In the genomic region with DNA sequence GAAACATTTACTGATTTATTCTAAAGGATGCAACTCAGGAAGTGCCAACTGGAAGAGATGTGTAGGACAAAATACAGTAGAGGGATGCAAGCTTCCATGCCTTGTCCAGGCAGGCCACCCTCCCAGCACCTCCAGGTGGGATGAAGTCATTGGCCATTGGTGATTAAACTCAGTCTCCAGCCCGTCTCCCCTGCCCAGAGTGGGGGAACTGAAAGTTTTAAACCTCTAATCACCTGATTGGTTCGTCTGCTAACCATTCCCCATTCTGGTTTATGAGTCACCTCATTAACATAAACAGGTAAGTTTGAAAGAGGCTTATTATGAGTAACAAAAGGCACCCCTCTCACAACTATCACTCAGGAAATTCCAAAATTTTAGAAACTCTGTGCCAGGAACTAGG, we compare ENCODE assay signal across 12 cellular contexts. TPM values are rescaled to one million over a fixed set of nuclear protein-coding genes. Genes with fewer than 3 reads are reported as not detected.
DNase-seq lines count a peak whose midpoint lies in the region; ATAC-seq lines count a peak whose summit lies in the region.
"Had no signal": no experiment of that assay in that cellular context is flagged by ENCODE, and none has a peak within 500 bp of the region (broad histone marks: within the 10 kb centered on the region; RNA-seq: fewer than 3 reads in every experiment).

No MANE protein-coding gene starts in this region.

- peak overlapping the region; percentile 53 for H3K27ac Mint-ChIP-seq in activated naive CD4-positive, alpha-beta T cell treated with anti-CD3 and anti-CD28 coated beads, Interleukin-2, amount 10 ng/mL, durations not matched to agents 7 days and 5 days
- H3K27ac Mint-ChIP-seq in activated CD4-positive, alpha-beta memory T cell treated with anti-CD3 and anti-CD28 coated beads, Interleukin-2, amount 10 ng/mL, durations not matched to agents 7 days and 5 days = peak overlapping the region; percentile 61
- H3K27ac Mint-ChIP-seq in stimulated activated memory B cell treated with anti-CD40 and anti-IgM and Interleukin-4, amounts not matched to agents 10 μg/mL and 1 μg/mL and 100 μg/mL, for 72 hours = peak overlapping the region; percentile 97

- no peaks in the 10 kb centered on the region for H3K9me3 Mint-ChIP-seq in activated naive CD4-positive, alpha-beta T cell treated with anti-CD3 and anti-CD28 coated beads, Interleukin-2, amount 10 ng/mL, durations not matched to agents 7 days and 5 days
- peaks cover 2% of the 10 kb centered on the region for H3K9me3 Mint-ChIP-seq in activated CD4-positive, alpha-beta memory T cell treated with anti-CD3 and anti-CD28 coated beads, Interleukin-2, amount 10 ng/mL, durations not matched to agents 7 days and 5 days
- H3K9me3 Mint-ChIP-seq in stimulated activated memory B cell treated with anti-CD40 and anti-IgM and Interleukin-4, amounts not matched to agents 10 μg/mL and 1 μg/mL and 100 μg/mL, for 72 hours = peaks cover 3% of the 10 kb centered on the region

- H3K27me3 Mint-ChIP-seq in activated naive CD4-positive, alpha-beta T cell treated with anti-CD3 and anti-CD28 coated beads, Interleukin-2, amount 10 ng/mL, durations not matched to agents 7 days and 5 days = no peaks in the 10 kb centered on the region
- no peaks in the 10 kb centered on the region for H3K27me3 Mint-ChIP-seq in activated CD4-positive, alpha-beta memory T cell treated with anti-CD3 and anti-CD28 coated beads, Interleukin-2, amount 10 ng/mL, durations not matched to agents 7 days and 5 days
- no peaks in the 10 kb centered on the region for H3K27me3 Mint-ChIP-seq in stimulated activated memory B cell treated with anti-CD40 and anti-IgM and Interleukin-4, amounts not matched to agents 10 μg/mL and 1 μg/mL and 100 μg/mL, for 72 hours

- peaks cover 76% of the 10 kb centered on the region for H3K36me3 Mint-ChIP-seq in activated naive CD4-positive, alpha-beta T cell treated with anti-CD3 and anti-CD28 coated beads, Interleukin-2, amount 10 ng/mL, durations not matched to agents 7 days and 5 days
- peaks cover 76% of the 10 kb centered on the region for H3K36me3 Mint-ChIP-seq in activated CD4-positive, alpha-beta memory T cell treated with anti-CD3 and anti-CD28 coated beads, Interleukin-2, amount 10 ng/mL, durations not matched to agents 7 days and 5 days (ENCODE audit: low read depth)
- peaks cover 69% of the 10 kb centered on the region for H3K36me3 Mint-ChIP-seq in stimulated activated memory B cell treated with anti-CD40 and anti-IgM and Interleukin-4, amounts not matched to agents 10 μg/mL and 1 μg/mL and 100 μg/mL, for 72 hours

- ATAC-seq in GM21825 (IDR thresholded peaks at IDR 0.05; ENCODE audit: unreplicated experiment) (peak; percentile 27), GM21367 (IDR thresholded peaks at IDR 0.05; ENCODE audit: unreplicated experiment) (no peak)
- peak; percentile 60 for ATAC-seq in stimulated activated memory B cell treated with anti-CD40 and anti-IgM and Interleukin-4, amounts not matched to agents 10 μg/mL and 1 μg/mL and 100 μg/mL, for 72 hours
- ATAC-seq: gastroesophageal sphincter, left colon had no signal

- peaks cover 95% of the 10 kb centered on the region for H3K4me1 Mint-ChIP-seq in activated naive CD4-positive, alpha-beta T cell treated with anti-CD3 and anti-CD28 coated beads, Interleukin-2, amount 10 ng/mL, durations not matched to agents 7 days and 5 days
- peaks cover 97% of the 10 kb centered on the region for H3K4me1 Mint-ChIP-seq in activated CD4-positive, alpha-beta memory T cell treated with anti-CD3 and anti-CD28 coated beads, Interleukin-2, amount 10 ng/mL, durations not matched to agents 7 days and 5 days
- H3K4me1 Mint-ChIP-seq in stimulated activated memory B cell treated with anti-CD40 and anti-IgM and Interleukin-4, amounts not matched to agents 10 μg/mL and 1 μg/mL and 100 μg/mL, for 72 hours = peaks cover 97% of the 10 kb centered on the region

- no peak for DNase-seq in activated naive CD4-positive, alpha-beta T cell treated with anti-CD3 and anti-CD28 coated beads, Interleukin-2, amount 10 ng/mL, durations not matched to agents 7 days and 5 days
- DNase-seq in activated naive CD4-positive, alpha-beta T cell treated with anti-CD3 and anti-CD28 coated beads, Interleukin-2, amount 50 U/mL, for 16 hours = no peak
- no peak for DNase-seq in activated CD4-positive, alpha-beta memory T cell treated with anti-CD3 and anti-CD28 coated beads, Interleukin-2, amount 10 ng/mL, durations not matched to agents 7 days and 5 days
- DNase-seq in GM03348 (ENCODE audit: low spot score) = no peak
- DNase-seq in RKO (ENCODE audit: low spot score) = no peak
- DNase-seq: IMR-90, left colon, NCI-H1930 had no signal

- H3K4me3 Mint-ChIP-seq in activated naive CD4-positive, alpha-beta T cell treated with anti-CD3 and anti-CD28 coated beads, Interleukin-2, amount 10 ng/mL, durations not matched to agents 7 days and 5 days = no peak overlapping the region
- H3K4me3 Mint-ChIP-seq in activated CD4-positive, alpha-beta memory T cell treated with anti-CD3 and anti-CD28 coated beads, Interleukin-2, amount 10 ng/mL, durations not matched to agents 7 days and 5 days = no peak overlapping the region
- H3K4me3 Mint-ChIP-seq in stimulated activated memory B cell treated with anti-CD40 and anti-IgM and Interleukin-4, amounts not matched to agents 10 μg/mL and 1 μg/mL and 100 μg/mL, for 72 hours = no peak overlapping the region

- POLR2A ChIA-PET in activated CD4-positive, alpha-beta memory T cell treated with anti-CD3 and anti-CD28 coated beads, Interleukin-2, amount 10 ng/mL, durations not matched to agents 7 days and 5 days (lab: Charles Lee) = interaction anchor here (1.0 to 19.6 kb wide), 5 partner anchors 6 to 96 kb away, joined by 3 to 779 read pairs (median 3); partner anchors contain the start of gene TNFAIP8

- CTCF ChIA-PET in activated naive CD4-positive, alpha-beta T cell treated with anti-CD3 and anti-CD28 coated beads, Interleukin-2, amount 10 ng/mL, durations not matched to agents 7 days and 5 days (lab: Charles Lee) = interaction anchor here (1.1 to 1.3 kb wide), 2 partner anchors 27 to 48 kb away, joined by 3 read pairs; no protein-coding TSS in a partner anchor
- CTCF ChIA-PET in activated CD4-positive, alpha-beta memory T cell treated with anti-CD3 and anti-CD28 coated beads, Interleukin-2, amount 10 ng/mL, durations not matched to agents 7 days and 5 days (lab: Charles Lee) = interaction anchor here (1.0 to 1.5 kb wide), 5 partner anchors 8 to 96 kb away, joined by 3 to 6 read pairs (median 4); no protein-coding TSS in a partner anchor

RNA-seq across cellular contexts. Expression of gene TNFAIP8, which starts 8.1 kb away (rescaled TPM):
- total RNA-seq in activated CD4-positive, alpha-beta memory T cell treated with anti-CD3 and anti-CD28 coated beads, Interleukin-2, amount 10 ng/mL, durations not matched to agents 7 days and 5 days = 100 to 1,000 TPM; 161 to 163 TPM
